ENCODE assay signal across 17 cellular contexts in genomic region chr18:22176282-22176621, GRCh38. TPM values are rescaled to one million over a fixed set of nuclear protein-coding genes. Genes with fewer than 3 reads are reported as not detected.
DNase-seq lines count a peak whose midpoint lies in the region; ATAC-seq and TF ChIP-seq lines count a peak whose summit lies in the region.
"Had no signal": no experiment of that assay in that cellular context is flagged by ENCODE, and none has a peak within 500 bp of the region (broad histone marks: within the 10 kb centered on the region; RNA-seq: fewer than 3 reads in every experiment).

No MANE protein-coding gene starts in this region.

- intact Hi-C loops in breast epithelium (cut with DNase I; ENCODE audit: low total_unique reads) = loop anchor here (10.0 kb wide), 2 partner anchors 169 to 379 kb away; no protein-coding TSS in a partner anchor
- intact Hi-C loops in MCF 10A (cut with micrococcal nuclease) = no loop called here
- intact Hi-C loops in upper lobe of right lung (cut with DNase I) = loop anchor here (10.0 kb wide), 1 partner anchor 379 kb away; no protein-coding TSS in a partner anchor

- POLR2A ChIA-PET in MCF 10A (lab: Yijun Ruan, JAX) = no interaction called here

- TF ChIP-seq CTCF in breast epithelium (IDR thresholded peaks at IDR 0.05) = no peak
- no peak for TF ChIP-seq CTCF in MCF 10A (IDR thresholded peaks at IDR 0.05; ENCODE audit: unreplicated experiment)
- no peak for TF ChIP-seq CTCF in endothelial cell (IDR thresholded peaks at IDR 0.05; ENCODE audit: unreplicated experiment)
- TF ChIP-seq CTCF in nephron progenitor cell (IDR thresholded peaks at IDR 0.05) = no peak
- TF ChIP-seq CTCF in upper lobe of right lung (IDR thresholded peaks at IDR 0.05) = no peak
- TF ChIP-seq CTCF in GM20000 (IDR thresholded peaks at IDR 0.05; ENCODE audit: extremely low read depth, missing control alignments) = no peak

- no TSS peak for BruUV-seq in MCF 10A (replicated peaks; lab: Mats Ljungman, UMichigan)

- H3K4me3 Mint-ChIP-seq in MCF 10A (ENCODE audit: unreplicated experiment) = no peak overlapping the region
- peak overlapping the region; percentile 70 for H3K4me3 Mint-ChIP-seq in endothelial cell (ENCODE audit: unreplicated experiment)
- H3K4me3 Mint-ChIP-seq in nephron progenitor cell = peak overlapping the region; percentile 64
- H3K4me3 Mint-ChIP-seq: stimulated activated naive CD8-positive, alpha-beta T cell treated with anti-CD3 and anti-CD28 coated beads, Interleukin-15, Interleukin-2, amounts not matched to agents 100 ng/mL and 50 ng/mL, for 24 hours had no signal

- H3K9me3 ChIP-seq in breast epithelium = no peaks in the 10 kb centered on the region
- H3K9me3 ChIP-seq in upper lobe of right lung = no peaks in the 10 kb centered on the region

- H3K27ac ChIP-seq in breast epithelium = peak overlapping the region in 1 of 2 donors; percentile 13
- peak overlapping the region; percentile 83 for H3K27ac ChIP-seq in upper lobe of right lung
- H3K27ac ChIP-seq: 22Rv1 had no signal

- H3K9me3 Mint-ChIP-seq in MCF 10A (ENCODE audit: unreplicated experiment) = no peaks in the 10 kb centered on the region
- H3K9me3 Mint-ChIP-seq in endothelial cell (ENCODE audit: unreplicated experiment) = no peaks in the 10 kb centered on the region
- H3K9me3 Mint-ChIP-seq in nephron progenitor cell = peaks cover 12% of the 10 kb centered on the region
- H3K9me3 Mint-ChIP-seq: activated T-cell treated with anti-CD3 and anti-CD28 coated beads, Interleukin-2, amount 50 U/mL, for 72 hours; stimulated activated naive CD8-positive, alpha-beta T cell treated with anti-CD3 and anti-CD28 coated beads, Interleukin-15, Interleukin-2, amounts not matched to agents 100 ng/mL and 50 ng/mL, for 24 hours had no signal

- ATAC-seq in upper lobe of right lung = no peak
- ATAC-seq: activated T-cell treated with anti-CD3 and anti-CD28 coated beads, Interleukin-2, amount 50 U/mL, for 72 hours; PC-3 had no signal

- no peak overlapping the region for H3K27ac Mint-ChIP-seq in MCF 10A (ENCODE audit: low read depth, unreplicated experiment)
- H3K27ac Mint-ChIP-seq in endothelial cell (ENCODE audit: unreplicated experiment) = no peak overlapping the region
- no peak overlapping the region for H3K27ac Mint-ChIP-seq in nephron progenitor cell
- H3K27ac Mint-ChIP-seq: activated T-cell treated with anti-CD3 and anti-CD28 coated beads, Interleukin-2, amount 50 U/mL, for 72 hours; stimulated activated naive CD8-positive, alpha-beta T cell treated with anti-CD3 and anti-CD28 coated beads, Interleukin-15, Interleukin-2, amounts not matched to agents 100 ng/mL and 50 ng/mL, for 24 hours had no signal

- H3K27me3 ChIP-seq in breast epithelium (peaks cover 0 to 11% of the 10 kb centered on the region in 2 donors), upper lobe of right lung (peaks cover 5% of the 10 kb centered on the region)

- H3K4me1 ChIP-seq in breast epithelium = no peaks in the 10 kb centered on the region
- H3K4me1 ChIP-seq in upper lobe of right lung = peaks cover 29% of the 10 kb centered on the region

- H3K36me3 Mint-ChIP-seq in MCF 10A (ENCODE audit: insufficient read depth, unreplicated experiment) (peaks cover 18% of the 10 kb centered on the region), endothelial cell (ENCODE audit: low read depth, unreplicated experiment) (peaks cover 50% of the 10 kb centered on the region), nephron progenitor cell (ENCODE audit: low read depth) (peaks cover 5% of the 10 kb centered on the region)

- peaks cover 6% of the 10 kb centered on the region for H3K4me1 Mint-ChIP-seq in MCF 10A (ENCODE audit: insufficient read depth, unreplicated experiment)
- peaks cover 35% of the 10 kb centered on the region for H3K4me1 Mint-ChIP-seq in endothelial cell (ENCODE audit: unreplicated experiment)
- peaks cover 23% of the 10 kb centered on the region for H3K4me1 Mint-ChIP-seq in nephron progenitor cell

- no peaks in the 10 kb centered on the region for H3K36me3 ChIP-seq in breast epithelium
- peaks cover 5% of the 10 kb centered on the region for H3K36me3 ChIP-seq in upper lobe of right lung

- CTCF ChIA-PET in MCF 10A (lab: Yijun Ruan, JAX) = interaction anchor here (0.6 kb wide), 1 partner anchor 1232 kb away, joined by 3 read pairs; no protein-coding TSS in a partner anchor

- no peak for TF ChIP-seq POLR2A in breast epithelium (IDR thresholded peaks at IDR 0.05)

- H3K27me3 Mint-ChIP-seq in MCF 10A (ENCODE audit: insufficient read depth, unreplicated experiment) (no peaks in the 10 kb centered on the region), endothelial cell (ENCODE audit: unreplicated experiment) (peaks cover 27% of the 10 kb centered on the region), nephron progenitor cell (ENCODE audit: low read depth, poor library complexity) (peaks cover 94% of the 10 kb centered on the region)

- H3K4me3 ChIP-seq in breast epithelium (peak overlapping the region; percentile 3 to 6 (median 5)), upper lobe of right lung (peak overlapping the region; percentile 45)

- DNase-seq in breast epithelium (ENCODE audit: low spot score in 2 of 2) (no peak), MCF 10A (ENCODE audit: unreplicated experiment) (no peak), endothelial cell (ENCODE audit: low spot score) (no peak), nephron progenitor cell (no peak), upper lobe of right lung (no peak), NCI-H82 treated with DMSO at 0.1 percent for 48 hours (lab: John Stamatoyannopoulos, UW; ENCODE audit: unreplicated experiment) (no peak), activated gamma-delta T cell (lab: John Stamatoyannopoulos, UW) (no peak), GM20000 (ENCODE audit: low spot score) (no peak)
- DNase-seq: activated T-cell treated with anti-CD3 and anti-CD28 coated beads, Interleukin-2, amount 50 U/mL, for 72 hours; amygdala; midbrain; NCI-H1105; NCI-H345; PC-3 had no signal

RNA-seq across cellular contexts. Expression of gene GATA6, which starts 6.9 kb away (rescaled TPM):
- 10 to 100 TPM in 2 of 3 donors, 1 to 10 TPM in 1; 3.0 to 11.1 (median 11.0) TPM for total RNA-seq in breast epithelium
- total RNA-seq in MCF 10A (2022) = 6.7 and 14.0 TPM in 2 replicates
- 23.8 TPM for total RNA-seq in endothelial cell (ENCODE audit: unreplicated experiment)
- 32.2 TPM for total RNA-seq in upper lobe of right lung
- total RNA-seq: T-helper 1 cell treated with Interleukin-12 subunit alpha and Interleukin-12 subunit beta and Interleukin-4 antibody, amounts not matched to agents 30 ng/mL and 1 ng/mL, for 36 hours had no signal
